Comparison of ENCODE assay signal across 14 cellular contexts in genomic region chr6:40896696-40897095, GRCh38.
"Had no signal": no experiment of that assay in that cellular context is flagged by ENCODE, and none has a peak within 500 bp of the region (broad histone marks: within the 10 kb centered on the region; RNA-seq: fewer than 3 reads in every experiment).

No MANE protein-coding gene starts in this region.

- H3K4me2 ChIP-seq: hepatocyte had no signal

- DNase-seq: activated effector memory CD4-positive, alpha-beta T cell treated with anti-CD3 and anti-CD28 coated beads, Interleukin-2, amount 50 U/mL, for 16 hours; amygdala; effector CD8-positive, alpha-beta T cell; gastrocnemius medialis; kidney glomerular epithelial cell; natural killer cell; T-helper 2 cell had no signal

- H3K79me2 ChIP-seq: hepatocyte had no signal

- H3K9me3 ChIP-seq: gastrocnemius medialis, suprapubic skin had no signal

- FAIRE-seq: colon, TTC549 had no signal

- H3K27me3 ChIP-seq: gastrocnemius medialis, hepatocyte, suprapubic skin had no signal

- H3K27ac ChIP-seq: gastrocnemius medialis, hepatocyte, skin epidermis, suprapubic skin had no signal

- H3K36me3 ChIP-seq: gastrocnemius medialis, suprapubic skin had no signal

- H2AFZ ChIP-seq: hepatocyte had no signal

- H3K4me1 ChIP-seq: suprapubic skin had no signal

- ATAC-seq: activated CD4-positive, CD25-positive, alpha-beta regulatory T cell treated with anti-CD3 and anti-CD28 coated beads, Interleukin-2, amount 50 U/mL, for 24 hours; activated naive CD4-positive, alpha-beta T cell treated with anti-CD3 and anti-CD28 coated beads, Interleukin-2, amount 50 U/mL, for 72 hours; gastrocnemius medialis; natural killer cell had no signal

- H3K4me3 ChIP-seq: gastrocnemius medialis, hepatocyte, skin epidermis, suprapubic skin had no signal
